ENCODE assay signal across 17 cellular contexts in the genomic region with DNA sequence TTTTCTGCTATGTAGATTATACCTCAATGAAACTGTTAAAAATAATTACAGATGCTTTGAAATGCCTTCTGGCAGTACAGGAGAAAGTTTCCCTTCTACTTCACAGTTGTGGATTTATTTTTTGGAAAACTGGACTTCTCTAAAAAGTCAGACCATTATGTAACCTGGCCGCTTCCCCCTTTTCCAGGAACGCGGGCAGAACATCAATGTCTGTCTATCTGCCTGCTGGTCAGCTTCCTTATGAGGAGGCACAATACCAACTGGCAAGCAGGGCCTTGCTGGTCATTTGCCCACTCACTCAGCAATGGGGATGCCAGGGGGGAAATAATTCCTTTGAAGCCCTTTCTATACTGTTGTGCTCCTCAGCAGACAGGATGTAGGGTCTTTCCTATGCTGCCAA. TPM values are rescaled to one million over a fixed set of nuclear protein-coding genes. Genes with fewer than 3 reads are reported as not detected.
"Had no signal": no experiment of that assay in that cellular context is flagged by ENCODE, and none has a peak within 500 bp of the region (broad histone marks: within the 10 kb centered on the region; RNA-seq: fewer than 3 reads in every experiment).

No MANE protein-coding gene starts in this region.

- H3K4me3 ChIP-seq: gastrocnemius medialis, hepatocyte, left lung, psoas muscle, tibial artery, uterus had no signal

- H3K36me3 ChIP-seq: gastrocnemius medialis, left lung, tibial artery, uterus had no signal

- DNase-seq: activated CD4-positive, CD25-positive, alpha-beta regulatory T cell treated with anti-CD3 and anti-CD28 coated beads, Interleukin-2, amount 50 U/mL, for 72 hours; activated naive CD8-positive, alpha-beta T cell treated with anti-CD3 and anti-CD28 coated beads for 36 hours; endodermal cell; erythroblast; gastrocnemius medialis; mesenchymal stem cell; occipital lobe; psoas muscle; stimulated activated CD4-positive, alpha-beta T cell treated with anti-CD3 and anti-CD28 coated beads, Interleukin-1b, Interleukin-23, amount 100 ng/mL, for 48 hours; T-helper 9 cell; uterus had no signal

- H3K27me3 ChIP-seq: dorsolateral prefrontal cortex, gastrocnemius medialis, hepatocyte, left lung, tibial artery, uterus had no signal

- H3K4me1 ChIP-seq: psoas muscle, uterus had no signal

- H3K4me2 ChIP-seq: hepatocyte had no signal

- H3K9me3 ChIP-seq: gastrocnemius medialis, left lung, psoas muscle, tibial artery, uterus had no signal

- ATAC-seq: gastrocnemius medialis; left lung; natural killer cell treated with Interleukin-12 subunit alpha and Interleukin-12 subunit beta and Interleukin-15 and Interleukin-18, amount 100 ng/mL, for 72 hours; psoas muscle had no signal

- H3K27ac ChIP-seq: gastrocnemius medialis, hepatocyte, left lung, psoas muscle, tibial artery, uterus had no signal

RNA-seq across cellular contexts. Expression of a gene that starts 22.5 kb away (rescaled TPM):
- total RNA-seq: activated T-helper 1 cell treated with anti-CD3 and anti-CD28 coated beads, Interleukin-12 subunit alpha, Interleukin-12 subunit beta, Interleukin-2, Interleukin-4 antibody, amounts not matched to agents 30 ng/mL and 10 ng/mL and 1 ng/mL, durations not matched to agents 14 hours and 24 hours and 36 hours; endodermal cell had no signal
